In the genomic region with DNA sequence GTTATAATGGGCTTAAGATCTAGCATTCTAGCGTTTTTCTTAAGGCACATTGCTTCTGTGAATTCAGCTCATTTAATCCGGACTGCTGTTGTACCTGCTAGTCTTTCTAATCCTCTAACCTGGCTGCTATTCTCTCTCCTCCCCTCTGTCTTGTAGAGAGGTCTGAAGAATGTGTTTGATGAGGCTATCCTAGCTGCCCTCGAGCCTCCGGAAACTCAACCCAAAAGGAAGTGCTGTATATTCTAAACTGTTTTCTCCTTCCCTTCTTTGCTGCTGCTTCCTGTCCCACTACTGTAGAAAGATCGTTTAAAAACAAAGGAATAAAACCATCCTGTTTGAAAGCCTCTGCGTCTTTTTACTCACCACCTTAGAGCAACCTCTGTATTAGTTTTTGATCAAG, we compare ENCODE assay signal across 10 cellular contexts. TPM values are rescaled to one million over a fixed set of nuclear protein-coding genes. Genes with fewer than 3 reads are reported as not detected.
DNase-seq lines count a peak whose midpoint lies in the region; ATAC-seq and TF ChIP-seq lines count a peak whose summit lies in the region.
"Had no signal": no experiment of that assay in that cellular context is flagged by ENCODE, and none has a peak within 500 bp of the region (broad histone marks: within the 10 kb centered on the region; RNA-seq: fewer than 3 reads in every experiment).

No MANE protein-coding gene starts in this region.

- peaks cover 87% of the 10 kb centered on the region for H3K4me1 Mint-ChIP-seq in CD8-positive, alpha-beta T cell (ENCODE audit: low read depth)
- H3K4me1 Mint-ChIP-seq in IgD-negative memory B cell, result peaks cover 55 to 70% (median 68%) of the 10 kb centered on the region in 3 donors
- peaks cover 93% of the 10 kb centered on the region for H3K4me1 Mint-ChIP-seq in activated naive CD8-positive, alpha-beta T cell treated with anti-CD3 and anti-CD28 coated beads, Interleukin-2, amount 50 U/mL, for 24 hours
- peaks cover 61 to 76% (median 68%) of the 10 kb centered on the region in 3 donors for H3K4me1 Mint-ChIP-seq in naive B cell

- H3K27ac ChIP-seq in CD8-positive, alpha-beta T cell (ENCODE audit: low read depth, low read length), result peak overlapping the region; percentile 6
- H3K27ac ChIP-seq in body of pancreas, result peak overlapping the region in 1 of 4 donors; percentile 27
- H3K27ac ChIP-seq: SJCRH30 had no signal

- H3K36me3 ChIP-seq in CD8-positive, alpha-beta T cell (ENCODE audit: insufficient read depth, low read length), result peaks cover 49% of the 10 kb centered on the region
- peaks cover 0 to 20% of the 10 kb centered on the region in 2 donors for H3K36me3 ChIP-seq in body of pancreas (replicated peaks in 1 of 2; ENCODE audit: insufficient read depth in 1 of 2, low read depth in 2 of 2)
- H3K36me3 ChIP-seq in BE2C, result peaks cover 13% of the 10 kb centered on the region

- no peaks in the 10 kb centered on the region for H3K27me3 ChIP-seq in CD8-positive, alpha-beta T cell (ENCODE audit: insufficient read depth, low read length)
- H3K27me3 ChIP-seq in body of pancreas (no peaks in the 10 kb centered on the region), BE2C (no peaks in the 10 kb centered on the region)
- H3K27me3 ChIP-seq: SJCRH30 had no signal

- peaks cover 67% of the 10 kb centered on the region for H3K4me1 ChIP-seq in CD8-positive, alpha-beta T cell (ENCODE audit: insufficient read depth, low read length)
- H3K4me1 ChIP-seq in body of pancreas (peaks cover 25% of the 10 kb centered on the region), BE2C (no peaks in the 10 kb centered on the region)
- H3K4me1 ChIP-seq: SJCRH30 had no signal

- CTCF ChIA-PET in CD8-positive, alpha-beta T cell (lab: Charles Lee), result interaction anchor here (1.0 to 3.3 kb wide), 6 partner anchors 11 to 67 kb away, joined by 3 to 22 read pairs (median 4); no protein-coding TSS in a partner anchor

- intact Hi-C loops in CD8-positive, alpha-beta T cell (cut with DNase I, micrococcal nuclease), result loop anchor here in 1 of 2 experiments (2.0 to 5.0 kb wide), 4 partner anchors 15 to 67 kb away; no protein-coding TSS in a partner anchor
- intact Hi-C loops in body of pancreas (cut with DNase I), result no loop called here

- no peaks in the 10 kb centered on the region for H3K9me3 Mint-ChIP-seq in CD8-positive, alpha-beta T cell
- H3K9me3 Mint-ChIP-seq in IgD-negative memory B cell, result no peaks in the 10 kb centered on the region
- H3K9me3 Mint-ChIP-seq in activated naive CD8-positive, alpha-beta T cell treated with anti-CD3 and anti-CD28 coated beads, Interleukin-2, amount 50 U/mL, for 24 hours, result no peaks in the 10 kb centered on the region
- H3K9me3 Mint-ChIP-seq in naive B cell, result no peaks in the 10 kb centered on the region

- peak overlapping the region; percentile 71 for H3K4me3 Mint-ChIP-seq in CD8-positive, alpha-beta T cell
- H3K4me3 Mint-ChIP-seq in IgD-negative memory B cell, result peak overlapping the region; percentile 25 to 76 (median 59)
- peak overlapping the region; percentile 46 for H3K4me3 Mint-ChIP-seq in activated naive CD8-positive, alpha-beta T cell treated with anti-CD3 and anti-CD28 coated beads, Interleukin-2, amount 50 U/mL, for 24 hours
- peak overlapping the region; percentile 34 to 84 (median 72) for H3K4me3 Mint-ChIP-seq in naive B cell

- TF ChIP-seq CTCF in CD8-positive, alpha-beta T cell (IDR thresholded peaks at IDR 0.05), result no peak
- TF ChIP-seq CTCF in body of pancreas (IDR thresholded peaks at IDR 0.05) (no peak), BE2C (IDR thresholded peaks at IDR 0.05; ENCODE audit: low read depth, low read length) (no peak)

- POLR2A ChIA-PET in CD8-positive, alpha-beta T cell (lab: Charles Lee), result interaction anchor here (1.0 to 6.1 kb wide), 5 partner anchors 9 to 67 kb away, joined by 4 to 33 read pairs (median 5); partner anchors contain the start of gene CDC42

- no peak for TF ChIP-seq POLR2A in body of pancreas (IDR thresholded peaks at IDR 0.05)

- no peak for DNase-seq in CD8-positive, alpha-beta T cell
- no peak for DNase-seq in activated naive CD8-positive, alpha-beta T cell treated with anti-CD3 and anti-CD28 coated beads, Interleukin-2, amount 50 U/mL, for 24 hours
- DNase-seq in naive B cell (no peak), body of pancreas (no peak), NOMO-1 treated with dmso at 0.1 percent for 144 hours (lab: John Stamatoyannopoulos, UW; ENCODE audit: unreplicated experiment) (no peak), HuH-7 (ENCODE audit: low spot score) (no peak), BE2C (no peak)
- DNase-seq: NCI-H1092 treated with DMSO at 0.1 percent for 48 hours, SJCRH30 had no signal

- no peaks in the 10 kb centered on the region for H3K9me3 ChIP-seq in CD8-positive, alpha-beta T cell (ENCODE audit: low read length)
- H3K9me3 ChIP-seq in body of pancreas, result no peaks in the 10 kb centered on the region
- H3K9me3 ChIP-seq in BE2C, result no peaks in the 10 kb centered on the region
- H3K9me3 ChIP-seq: SJCRH30 had no signal

- no peak for ATAC-seq in CD8-positive, alpha-beta T cell
- ATAC-seq in activated naive CD8-positive, alpha-beta T cell treated with anti-CD3 and anti-CD28 coated beads, Interleukin-2, amount 50 U/mL, for 24 hours, result no peak
- no peak for ATAC-seq in naive B cell (ENCODE audit: low read depth in 2 of 2)
- ATAC-seq in body of pancreas, result no peak

- WGBS in body of pancreas, 2 donors, result 24 to 33% methylated on average over 6 of the region's 6 CpGs

- no peaks in the 10 kb centered on the region for H3K27me3 Mint-ChIP-seq in CD8-positive, alpha-beta T cell (ENCODE audit: low read depth)
- H3K27me3 Mint-ChIP-seq in IgD-negative memory B cell (no peaks in the 10 kb centered on the region), naive B cell (no peaks in the 10 kb centered on the region)
- no peaks in the 10 kb centered on the region for H3K27me3 Mint-ChIP-seq in activated naive CD8-positive, alpha-beta T cell treated with anti-CD3 and anti-CD28 coated beads, Interleukin-2, amount 50 U/mL, for 24 hours

- peak overlapping the region; percentile 76 for H3K27ac Mint-ChIP-seq in CD8-positive, alpha-beta T cell
- H3K27ac Mint-ChIP-seq in IgD-negative memory B cell, result peak overlapping the region; percentile 65 to 90 (median 70)
- H3K27ac Mint-ChIP-seq in activated naive CD8-positive, alpha-beta T cell treated with anti-CD3 and anti-CD28 coated beads, Interleukin-2, amount 50 U/mL, for 24 hours, result peak overlapping the region; percentile 86
- peak overlapping the region; percentile 23 to 92 (median 68) for H3K27ac Mint-ChIP-seq in naive B cell

- peaks cover 83% of the 10 kb centered on the region for H3K36me3 Mint-ChIP-seq in CD8-positive, alpha-beta T cell
- H3K36me3 Mint-ChIP-seq in IgD-negative memory B cell, result peaks cover 2% of the 10 kb centered on the region
- H3K36me3 Mint-ChIP-seq in activated naive CD8-positive, alpha-beta T cell treated with anti-CD3 and anti-CD28 coated beads, Interleukin-2, amount 50 U/mL, for 24 hours (ENCODE audit: low read depth), result peaks cover 71% of the 10 kb centered on the region
- peaks cover 8 to 24% of the 10 kb centered on the region in 2 donors for H3K36me3 Mint-ChIP-seq in naive B cell

- H3K4me3 ChIP-seq in CD8-positive, alpha-beta T cell (ENCODE audit: low read depth, low read length), result peak overlapping the region; percentile 13
- H3K4me3 ChIP-seq in body of pancreas (no peak overlapping the region), BE2C (ENCODE audit: low read depth, low read length) (no peak overlapping the region)
- H3K4me3 ChIP-seq: SJCRH30 had no signal

RNA-seq across cellular contexts. Expression of gene CDC42, which starts 37.3 kb away (rescaled TPM):
- total RNA-seq in CD8-positive, alpha-beta T cell, result 100 to 1,000 TPM; 327 to 377 TPM
- polyA plus RNA-seq in IgD-negative memory B cell (268 TPM), naive B cell (ENCODE audit: low read depth in 6 of 6) (100 to 1,000 TPM; 165 to 491 (median 378) TPM)
- total RNA-seq in body of pancreas, result 10 to 100 TPM; 39.9 to 72.1 TPM
- polyA plus RNA-seq in BE2C (2012; ENCODE audit: insufficient read depth, insufficient read length, low read depth), result 79.7 TPM

RNA-seq across cellular contexts. Expression of gene WNT4, which starts 53.1 kb away (rescaled TPM):
- not detected for total RNA-seq in CD8-positive, alpha-beta T cell
- not detected for polyA plus RNA-seq in IgD-negative memory B cell
- polyA plus RNA-seq in naive B cell (ENCODE audit: low read depth in 6 of 6), result under 1 TPM in 1 of 6 donors, not detected in 5; 0.32 TPM
- 1 to 10 TPM in 1 of 2 donors, under 1 TPM in 1; 0.52 to 1.3 TPM for total RNA-seq in body of pancreas
- polyA plus RNA-seq in BE2C (2012; ENCODE audit: insufficient read depth, insufficient read length, low read depth), result 1.4 TPM

Comparison
In these comparisons a context has a peak if more than half of its experiments do, and no peak if none do; other contexts are left out.
1. RNA of gene CDC42, which starts 37.3 kb away (total RNA-seq): 327 to 377 TPM in CD8-positive, alpha-beta T cell; 39.9 to 72.1 TPM in body of pancreas; every median in the first group is over 4 times any median in the second.
2. Peak in every context shown above with its lines, with median percentiles within 50 percentile points of each other: H3K27ac Mint-ChIP-seq and H3K4me3 Mint-ChIP-seq.